ENCODE assay signal across 28 cellular contexts in the genomic region with DNA sequence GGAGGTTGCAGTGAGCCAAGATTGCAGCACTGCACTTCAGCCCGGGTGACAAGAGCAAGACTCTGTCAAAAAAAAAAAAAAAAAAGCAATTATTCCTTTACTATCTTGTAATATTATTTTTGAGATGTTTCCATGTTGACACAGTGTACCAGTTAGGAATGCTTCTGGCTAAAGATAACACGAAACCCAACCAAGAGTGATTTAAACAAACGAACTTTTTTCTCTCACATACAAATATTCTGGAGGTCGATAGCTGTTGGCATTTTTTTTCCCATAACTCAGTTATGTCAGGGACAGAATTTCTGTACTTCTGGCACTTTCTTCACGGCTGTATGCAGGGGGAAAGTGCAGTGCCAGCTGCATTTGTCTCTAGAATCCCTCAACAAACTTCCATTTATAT.
"Had no signal": no experiment of that assay in that cellular context is flagged by ENCODE, and none has a peak within 500 bp of the region (broad histone marks: within the 10 kb centered on the region; RNA-seq: fewer than 3 reads in every experiment).

No MANE protein-coding gene starts in this region.

- H3K27ac ChIP-seq: ascending aorta, esophagus muscularis mucosa, foreskin keratinocyte, gastrocnemius medialis, heart left ventricle had no signal

- H3K27ac Mint-ChIP-seq: activated CD4-positive, alpha-beta memory T cell treated with anti-CD3 and anti-CD28 coated beads, Interleukin-2, amount 10 ng/mL, durations not matched to agents 7 days and 5 days; activated CD4-positive, alpha-beta T cell treated with anti-CD3 and anti-CD28 coated beads for 36 hours; activated CD4-positive, alpha-beta T cell treated with anti-CD3 and anti-CD28 coated beads, Interleukin-2, amount 10 ng/mL, durations not matched to agents 24 days and 14 days; activated naive CD4-positive, alpha-beta T cell treated with anti-CD3 and anti-CD28 coated beads, Interleukin-2, amount 10 ng/mL, durations not matched to agents 7 days and 5 days; activated naive CD4-positive, alpha-beta T cell treated with anti-CD3 and anti-CD28 coated beads, Interleukin-2, amount 50 U/mL, for 72 hours; activated naive CD8-positive, alpha-beta T cell treated with anti-CD3 and anti-CD28 coated beads, Interleukin-2, amount 10 ng/mL, durations not matched to agents 7 days and 5 days; activated T-cell treated with anti-CD3 and anti-CD28 coated beads, Interleukin-2, amount 50 U/mL, for 24 hours; activated T-cell treated with anti-CD3 and anti-CD28 coated beads, Interleukin-2, amount 50 U/mL, for 72 hours; effector memory CD8-positive, alpha-beta T cell had no signal

- H3K27me3 ChIP-seq: ascending aorta, esophagus muscularis mucosa, gastrocnemius medialis, heart left ventricle had no signal

- DNase-seq: activated CD4-positive, alpha-beta memory T cell treated with anti-CD3 and anti-CD28 coated beads, Interleukin-2, amount 10 ng/mL, durations not matched to agents 7 days and 5 days; activated CD4-positive, alpha-beta T cell treated with anti-CD3 and anti-CD28 coated beads for 36 hours; activated CD4-positive, alpha-beta T cell treated with anti-CD3 and anti-CD28 coated beads, Interleukin-2, amount 10 ng/mL, durations not matched to agents 24 days and 14 days; activated CD4-positive, alpha-beta T cell treated with anti-CD3 and anti-CD28 coated beads, Interleukin-2, amount 50 U/mL, for 4 hours; activated CD4-positive, CD25-positive, alpha-beta regulatory T cell; activated CD4-positive, CD25-positive, alpha-beta regulatory T cell treated with anti-CD3 and anti-CD28 coated beads, Interleukin-2, amount 50 U/mL, for 72 hours; activated CD8-positive, alpha-beta memory T cell treated with anti-CD3 and anti-CD28 coated beads, Interleukin-2, amount 50 U/mL, for 48 hours; activated gamma-delta T cell; activated naive CD4-positive, alpha-beta T cell; activated naive CD4-positive, alpha-beta T cell treated with anti-CD3 and anti-CD28 coated beads, Interleukin-2, amount 10 ng/mL, durations not matched to agents 7 days and 5 days; activated naive CD8-positive, alpha-beta T cell treated with anti-CD3 and anti-CD28 coated beads, Interleukin-2, amount 10 ng/mL, durations not matched to agents 7 days and 5 days; activated T-cell treated with anti-CD3 and anti-CD28 coated beads for 4 hours; activated T-cell treated with anti-CD3 and anti-CD28 coated beads, Interleukin-2, amount 50 U/mL, for 24 hours; activated T-cell treated with anti-CD3 and anti-CD28 coated beads, Interleukin-2, amount 50 U/mL, for 72 hours; caudate nucleus; cortex of kidney; dermis blood vessel endothelial cell; effector CD4-positive, alpha-beta T cell; effector memory CD8-positive, alpha-beta T cell; erythroblast; foreskin keratinocyte; gastrocnemius medialis; glutamatergic neuron; heart left ventricle; T-helper 2 cell had no signal

- H3K4me3 Mint-ChIP-seq: activated CD4-positive, alpha-beta memory T cell treated with anti-CD3 and anti-CD28 coated beads, Interleukin-2, amount 10 ng/mL, durations not matched to agents 7 days and 5 days; activated CD4-positive, alpha-beta T cell treated with anti-CD3 and anti-CD28 coated beads for 36 hours; activated CD4-positive, alpha-beta T cell treated with anti-CD3 and anti-CD28 coated beads, Interleukin-2, amount 10 ng/mL, durations not matched to agents 24 days and 14 days; activated naive CD4-positive, alpha-beta T cell treated with anti-CD3 and anti-CD28 coated beads, Interleukin-2, amount 10 ng/mL, durations not matched to agents 7 days and 5 days; activated naive CD8-positive, alpha-beta T cell treated with anti-CD3 and anti-CD28 coated beads, Interleukin-2, amount 10 ng/mL, durations not matched to agents 7 days and 5 days; activated T-cell treated with anti-CD3 and anti-CD28 coated beads, Interleukin-2, amount 50 U/mL, for 24 hours; activated T-cell treated with anti-CD3 and anti-CD28 coated beads, Interleukin-2, amount 50 U/mL, for 72 hours; effector memory CD8-positive, alpha-beta T cell had no signal

- H3K4me1 ChIP-seq: ascending aorta, esophagus muscularis mucosa, foreskin keratinocyte, gastrocnemius medialis, heart left ventricle had no signal

- H3K4me1 Mint-ChIP-seq: activated CD4-positive, alpha-beta memory T cell treated with anti-CD3 and anti-CD28 coated beads, Interleukin-2, amount 10 ng/mL, durations not matched to agents 7 days and 5 days; activated CD4-positive, alpha-beta T cell treated with anti-CD3 and anti-CD28 coated beads for 36 hours; activated CD4-positive, alpha-beta T cell treated with anti-CD3 and anti-CD28 coated beads, Interleukin-2, amount 10 ng/mL, durations not matched to agents 24 days and 14 days; activated naive CD4-positive, alpha-beta T cell treated with anti-CD3 and anti-CD28 coated beads, Interleukin-2, amount 10 ng/mL, durations not matched to agents 7 days and 5 days; activated naive CD8-positive, alpha-beta T cell treated with anti-CD3 and anti-CD28 coated beads, Interleukin-2, amount 10 ng/mL, durations not matched to agents 7 days and 5 days had no signal

- H3K9me3 ChIP-seq: ascending aorta, esophagus muscularis mucosa, gastrocnemius medialis, heart left ventricle had no signal

- H3K27me3 Mint-ChIP-seq: activated CD4-positive, alpha-beta T cell treated with anti-CD3 and anti-CD28 coated beads for 36 hours had no signal

- H3K36me3 Mint-ChIP-seq: activated naive CD4-positive, alpha-beta T cell treated with anti-CD3 and anti-CD28 coated beads, Interleukin-2, amount 10 ng/mL, durations not matched to agents 7 days and 5 days; activated naive CD4-positive, alpha-beta T cell treated with anti-CD3 and anti-CD28 coated beads, Interleukin-2, amount 50 U/mL, for 72 hours; activated naive CD8-positive, alpha-beta T cell treated with anti-CD3 and anti-CD28 coated beads, Interleukin-2, amount 10 ng/mL, durations not matched to agents 7 days and 5 days had no signal

- H3K4me3 ChIP-seq: ascending aorta, esophagus muscularis mucosa, gastrocnemius medialis, heart left ventricle had no signal

- H3K36me3 ChIP-seq: ascending aorta, esophagus muscularis mucosa, gastrocnemius medialis, heart left ventricle had no signal

- H3K9me3 Mint-ChIP-seq: activated CD4-positive, alpha-beta memory T cell treated with anti-CD3 and anti-CD28 coated beads, Interleukin-2, amount 10 ng/mL, durations not matched to agents 7 days and 5 days; activated CD4-positive, alpha-beta T cell treated with anti-CD3 and anti-CD28 coated beads, Interleukin-2, amount 10 ng/mL, durations not matched to agents 24 days and 14 days; activated naive CD4-positive, alpha-beta T cell treated with anti-CD3 and anti-CD28 coated beads, Interleukin-2, amount 10 ng/mL, durations not matched to agents 7 days and 5 days; activated naive CD4-positive, alpha-beta T cell treated with anti-CD3 and anti-CD28 coated beads, Interleukin-2, amount 50 U/mL, for 72 hours; activated naive CD8-positive, alpha-beta T cell treated with anti-CD3 and anti-CD28 coated beads, Interleukin-2, amount 10 ng/mL, durations not matched to agents 7 days and 5 days; activated T-cell treated with anti-CD3 and anti-CD28 coated beads, Interleukin-2, amount 50 U/mL, for 24 hours; activated T-cell treated with anti-CD3 and anti-CD28 coated beads, Interleukin-2, amount 50 U/mL, for 72 hours; effector memory CD8-positive, alpha-beta T cell had no signal

- ATAC-seq: activated CD4-positive, alpha-beta T cell treated with anti-CD3 and anti-CD28 coated beads for 36 hours; activated naive CD4-positive, alpha-beta T cell treated with anti-CD3 and anti-CD28 coated beads, Interleukin-2, amount 50 U/mL, for 72 hours; activated T-cell treated with anti-CD3 and anti-CD28 coated beads, Interleukin-2, amount 50 U/mL, for 72 hours; effector memory CD8-positive, alpha-beta T cell; foreskin keratinocyte; gastrocnemius medialis; heart left ventricle had no signal
